In genomic region chr1:15828931-15829330, GRCh38 we compare ENCODE assay signal across 2 cellular contexts.
A peak's percentile ranks its signal among the peaks of the same experiment; 100 is the strongest.
TF ChIP-seq lines count a peak whose summit lies in the region.
"Not testable (repeated sequence)": the region's sequence is repeated elsewhere in the genome, so short reads cannot be mapped to it uniquely, and the experiment has no call there.

No MANE protein-coding gene starts in this region.

TF ChIP-seq in HEK293T, 16 proteins besides CTCF, POLR2A, EP300 and RAD21:
- TF ChIP-seq ZNF384 (IDR thresholded peaks at IDR 0.05) = 0 out of 2 replicates have a peak, but pooled peaks have one; percentile 33

TF ChIP-seq in HepG2, 621 proteins besides CTCF, POLR2A, EP300 and RAD21 (continued from another document):
- TF ChIP-seq SOX6 (IDR thresholded peaks at IDR 0.05); HNF4G (CRISPR knock-in tag; IDR thresholded peaks at IDR 0.05; ENCODE audit: borderline replicate concordance, low read depth): not testable (repeated sequence)
- TF ChIP-seq SOX6 (CRISPR knock-in tag; IDR thresholded peaks at IDR 0.05) (peak; percentile 28; the same call in 1 of the 2 replicates), HNF4G (IDR thresholded peaks at IDR 0.05; ENCODE audit: borderline replicate concordance, low read depth, low read length) (peak; percentile 15; the same call in 1 of the 2 replicates), ZNF460 (CRISPR knock-in tag; IDR thresholded peaks at IDR 0.05; ENCODE audit: borderline replicate concordance) (0 out of 2 replicates have a peak, but pooled peaks have one; percentile 64), ZNF362 (CRISPR knock-in tag; IDR thresholded peaks at IDR 0.05; ENCODE audit: borderline replicate concordance) (peak; percentile 92), RCOR2 (CRISPR knock-in tag; IDR thresholded peaks at IDR 0.05) (0 out of 2 replicates have a peak, but pooled peaks have one; percentile 19), HNF4A (CRISPR knock-in tag; IDR thresholded peaks at IDR 0.05) (0 out of 2 replicates have a peak, but pooled peaks have one; percentile 17), ZNF543 (CRISPR knock-in tag; IDR thresholded peaks at IDR 0.05) (peak; percentile 100), CEBPB (IDR thresholded peaks at IDR 0.05; ENCODE audit: borderline replicate concordance, low read depth, low read length) (peak; percentile 80), AHDC1 (CRISPR knock-in tag; IDR thresholded peaks at IDR 0.05; ENCODE audit: borderline replicate concordance) (0 out of 2 replicates have a peak, but pooled peaks have one; percentile 19), ZNF710 (CRISPR knock-in tag; IDR thresholded peaks at IDR 0.05; ENCODE audit: borderline replicate concordance) (0 out of 2 replicates have a peak, but pooled peaks have one; percentile 26), CEBPG (CRISPR knock-in tag; IDR thresholded peaks at IDR 0.05) (peak; percentile 78), ZMYM3 (CRISPR knock-in tag; IDR thresholded peaks at IDR 0.05) (0 out of 2 replicates have a peak, but pooled peaks have one; percentile 28)
